Comparison of ENCODE assay signal across 8 cellular contexts in the genomic region with DNA sequence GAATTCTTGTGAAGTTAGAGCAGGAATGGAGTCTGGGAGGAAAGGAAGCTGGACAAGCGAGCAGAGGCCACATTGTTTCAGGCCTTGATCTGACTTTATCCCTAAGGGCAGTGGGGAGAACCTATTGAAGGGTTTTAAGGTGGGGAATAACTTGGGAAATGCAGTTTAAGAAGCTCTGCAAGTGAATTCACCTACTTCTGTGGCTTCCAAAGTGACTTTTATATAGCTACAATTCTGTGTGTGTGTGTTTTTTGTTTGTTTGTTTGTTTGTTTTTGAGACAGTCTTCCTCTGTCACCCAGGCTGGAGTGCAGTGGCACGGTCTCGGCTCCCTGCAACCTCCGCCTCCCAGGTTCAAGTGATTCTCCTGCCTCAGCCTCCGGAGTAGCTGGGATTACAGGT. TPM values are rescaled to one million over a fixed set of nuclear protein-coding genes. Genes with fewer than 3 reads are reported as not detected.
A peak's percentile ranks its signal among the peaks of the same experiment; 100 is the strongest.
DNase-seq lines count a peak whose midpoint lies in the region; ATAC-seq, FAIRE-seq and TF ChIP-seq lines count a peak whose summit lies in the region.
"Not testable (repeated sequence)": the region's sequence is repeated elsewhere in the genome, so short reads cannot be mapped to it uniquely, and the experiment has no call there.

No MANE protein-coding gene starts in this region.

- WGBS in A549 (ENCODE audit: missing lambda C conversion rate), result 96% methylated on average over 5 of the region's 5 CpGs
- 84 to 92% (median 87%) methylated on average over 5 of the region's 5 CpGs for WGBS in small intestine, 3 donors

- not testable (repeated sequence) for FAIRE-seq in A549 (lab: Jason Lieb, UNC); small intestine (lab: Jason Lieb, UNC)

- POLR2A ChIA-PET in A549 (lab: Yijun Ruan, JAX), result interaction anchor here (0.6 to 4.1 kb wide), 3 partner anchors 11 to 458 kb away, joined by 4 to 57 read pairs (median 8); a partner anchor contains a TSS
- POLR2A ChIA-PET in PC-9 (lab: Charles Lee; ENCODE audit: unreplicated experiment), result interaction anchor here (0.7 kb wide), 1 partner anchor 21 kb away, joined by 8 read pairs; no protein-coding TSS in a partner anchor
- POLR2A ChIA-PET in naive thymus-derived CD4-positive, alpha-beta T cell (lab: Charles Lee), result interaction anchor here (0.9 to 10.4 kb wide), 4 partner anchors 10 to 20 kb away, joined by 4 to 247 read pairs (median 68); a partner anchor contains a TSS

- not testable (repeated sequence) for H3K27me3 ChIP-seq in GM23338 (ENCODE audit: insufficient read depth); PC-9 (ENCODE audit: insufficient read depth, low read depth); naive thymus-derived CD4-positive, alpha-beta T cell (ENCODE audit: control insufficient read depth in 2 of 2, insufficient read depth in 2 of 2, low read length in 2 of 2); small intestine (ENCODE audit: control insufficient read depth in 2 of 2, insufficient read depth in 2 of 2, low read length in 2 of 2)

- ATAC-seq in A549; GM23338; activated T-helper 17 cell treated with anti-CD3 and anti-CD28 coated beads, Interleukin-2, amount 50 U/mL, for 72 hours (replicated peaks); naive thymus-derived CD4-positive, alpha-beta T cell: not testable (repeated sequence)

- not testable (repeated sequence) for DNase-seq in A549 (ENCODE audit: low read depth in 1 of 2, low spot score in 1 of 2); GM23338 (ENCODE audit: low spot score); PC-9; choroid plexus epithelial cell (ENCODE audit: low read depth); glutamatergic neuron; naive thymus-derived CD4-positive, alpha-beta T cell; small intestine

- not testable (repeated sequence) for TF ChIP-seq EP300 in A549 (IDR thresholded peaks at IDR 0.05)

- H3K4me3 Mint-ChIP-seq in GM23338 (peak overlapping the region; percentile 98), glutamatergic neuron (ENCODE audit: unreplicated experiment) (peak overlapping the region; percentile 96)
- H3K4me3 Mint-ChIP-seq in activated T-helper 17 cell treated with anti-CD3 and anti-CD28 coated beads, Interleukin-2, amount 50 U/mL, for 72 hours, result peak overlapping the region; percentile 94
- peak overlapping the region; percentile 94 to 100 (median 98) for H3K4me3 Mint-ChIP-seq in naive thymus-derived CD4-positive, alpha-beta T cell

- peak overlapping the region; percentile 100; the same call in 1 of the 3 replicates for H3K4me3 ChIP-seq in A549
- H3K4me3 ChIP-seq in GM23338, result peak overlapping the region; percentile 99
- H3K4me3 ChIP-seq in PC-9; naive thymus-derived CD4-positive, alpha-beta T cell (ENCODE audit: low read length): not testable (repeated sequence)
- H3K4me3 ChIP-seq in choroid plexus epithelial cell (ENCODE audit: low read depth, low read length), result peak overlapping the region; percentile 90
- H3K4me3 ChIP-seq in small intestine (ENCODE audit: low read depth in 1 of 2, low read length in 2 of 2), result peak overlapping the region in 1 of 2 donors; percentile 72

- peak overlapping the region; percentile 79; the same call in 1 of the 2 replicates for H3K27ac Mint-ChIP-seq in GM23338
- H3K27ac Mint-ChIP-seq in activated T-helper 17 cell treated with anti-CD3 and anti-CD28 coated beads, Interleukin-2, amount 50 U/mL, for 72 hours, result peak overlapping the region; percentile 97
- H3K27ac Mint-ChIP-seq in glutamatergic neuron (ENCODE audit: unreplicated experiment), result peak overlapping the region; percentile 79
- H3K27ac Mint-ChIP-seq in naive thymus-derived CD4-positive, alpha-beta T cell, result peak overlapping the region; percentile 88 to 100 (median 98)

- H3K9me2 ChIP-seq in GM23338 (ENCODE audit: insufficient read depth); PC-9 (ENCODE audit: insufficient read depth): not testable (repeated sequence)

- TSS peak; percentile 36 for BruUV-seq in PC-9 (replicated peaks; lab: Mats Ljungman, UMichigan)

- CTCF ChIA-PET in A549 (lab: Yijun Ruan, JAX) (interaction anchor here (1.1 to 30.1 kb wide), 3 partner anchors 10 to 27 kb away, joined by 4 to 385 read pairs (median 65); a partner anchor contains a TSS), PC-9 (lab: Charles Lee) (interaction anchor here (0.7 to 1.0 kb wide), 2 partner anchors 9 to 21 kb away, joined by 3 to 8 read pairs; no protein-coding TSS in a partner anchor)
- CTCF ChIA-PET in naive thymus-derived CD4-positive, alpha-beta T cell (lab: Charles Lee), result interaction anchor here (0.6 to 2.0 kb wide), 4 partner anchors 13 to 272 kb away, joined by 3 to 13 read pairs (median 8); a partner anchor contains a TSS

- peaks cover 15% of the 10 kb centered on the region for H3K4me1 Mint-ChIP-seq in GM23338
- peaks cover 15% of the 10 kb centered on the region for H3K4me1 Mint-ChIP-seq in activated T-helper 17 cell treated with anti-CD3 and anti-CD28 coated beads, Interleukin-2, amount 50 U/mL, for 72 hours
- not testable (repeated sequence) for H3K4me1 Mint-ChIP-seq in glutamatergic neuron (ENCODE audit: low read depth, unreplicated experiment)
- peaks cover 14 to 36% (median 31%) of the 10 kb centered on the region in 7 donors for H3K4me1 Mint-ChIP-seq in naive thymus-derived CD4-positive, alpha-beta T cell

- peaks cover 32% of the 10 kb centered on the region for H3K36me3 Mint-ChIP-seq in GM23338 (ENCODE audit: low read depth)
- H3K36me3 Mint-ChIP-seq in activated T-helper 17 cell treated with anti-CD3 and anti-CD28 coated beads, Interleukin-2, amount 50 U/mL, for 72 hours (ENCODE audit: low read depth), result peaks cover 60% of the 10 kb centered on the region
- H3K36me3 Mint-ChIP-seq in glutamatergic neuron (ENCODE audit: unreplicated experiment); naive thymus-derived CD4-positive, alpha-beta T cell: not testable (repeated sequence)

- not testable (repeated sequence) for H3K9me3 ChIP-seq in A549; PC-9 (ENCODE audit: insufficient read depth, low read depth); naive thymus-derived CD4-positive, alpha-beta T cell (ENCODE audit: control insufficient read depth in 2 of 3, low read length in 3 of 3); small intestine (ENCODE audit: control insufficient read depth, low read depth)

- TF ChIP-seq POLR2A in A549 (IDR thresholded peaks at IDR 0.05; ENCODE audit: low read length), result not testable (repeated sequence)

- peaks cover 34% of the 10 kb centered on the region for H4K20me1 ChIP-seq in GM23338 (replicated peaks; ENCODE audit: insufficient read depth)
- H4K20me1 ChIP-seq in PC-9 (ENCODE audit: insufficient read depth), result peaks cover 29% of the 10 kb centered on the region

- not testable (repeated sequence) for TF ChIP-seq RAD21 in A549 (conservative IDR thresholded peaks at IDR 0.05 in 1 of 2, IDR thresholded peaks at IDR 0.05 in 1 of 2)

- not testable (repeated sequence) for TF ChIP-seq CTCF in A549 (IDR thresholded peaks at IDR 0.05); GM23338 (conservative IDR thresholded peaks at IDR 0.05; ENCODE audit: low read depth in 2 of 2); PC-9 (conservative IDR thresholded peaks at IDR 0.05); choroid plexus epithelial cell (conservative IDR thresholded peaks at IDR 0.05; ENCODE audit: low read depth, low read length); glutamatergic neuron (IDR thresholded peaks at IDR 0.05; ENCODE audit: partially characterized antibody, unreplicated experiment)

- H3K79me2 ChIP-seq in GM23338 (replicated peaks; ENCODE audit: insufficient read depth) (peaks cover 55% of the 10 kb centered on the region), PC-9 (ENCODE audit: low read depth) (peaks cover 27% of the 10 kb centered on the region)

- peaks cover 16% of the 10 kb centered on the region for H3K27me3 Mint-ChIP-seq in GM23338 (ENCODE audit: insufficient read depth, low read depth, poor library complexity)
- not testable (repeated sequence) for H3K27me3 Mint-ChIP-seq in activated T-helper 17 cell treated with anti-CD3 and anti-CD28 coated beads, Interleukin-2, amount 50 U/mL, for 72 hours; glutamatergic neuron (ENCODE audit: unreplicated experiment); naive thymus-derived CD4-positive, alpha-beta T cell

- H3K9me3 Mint-ChIP-seq in GM23338; activated T-helper 17 cell treated with anti-CD3 and anti-CD28 coated beads, Interleukin-2, amount 50 U/mL, for 72 hours; glutamatergic neuron (ENCODE audit: unreplicated experiment); naive thymus-derived CD4-positive, alpha-beta T cell: not testable (repeated sequence)

- H3K4me1 ChIP-seq in A549, result peaks cover 21% of the 10 kb centered on the region; the same call in 2 of the 3 replicates
- not testable (repeated sequence) for H3K4me1 ChIP-seq in GM23338 (ENCODE audit: insufficient read depth); PC-9 (replicated peaks; ENCODE audit: insufficient read depth); small intestine (ENCODE audit: control insufficient read depth in 2 of 2, insufficient read depth in 1 of 2, low read depth in 1 of 2, low read length in 1 of 2)
- peaks cover 8 to 16% of the 10 kb centered on the region in 2 donors for H3K4me1 ChIP-seq in naive thymus-derived CD4-positive, alpha-beta T cell (ENCODE audit: control insufficient read depth in 2 of 2, insufficient read depth in 2 of 2, low read length in 2 of 2)

- peak overlapping the region in 1 of 2 experiments; percentile 98; a peak in 1 of 6 replicates for H3K27ac ChIP-seq in A549
- H3K27ac ChIP-seq in GM23338 (ENCODE audit: low read depth), result peak overlapping the region; percentile 69; the same call in 1 of the 2 replicates
- H3K27ac ChIP-seq in PC-9, result not testable (repeated sequence)
- peak overlapping the region; percentile 90 for H3K27ac ChIP-seq in naive thymus-derived CD4-positive, alpha-beta T cell (ENCODE audit: low read depth, low read length)
- peak overlapping the region; percentile 46 to 53 for H3K27ac ChIP-seq in small intestine (ENCODE audit: low read depth in 1 of 2, low read length in 1 of 2)

- H3K4me2 ChIP-seq in A549 (peak overlapping the region; percentile 99), GM23338 (peak overlapping the region; percentile 95), PC-9 (peak overlapping the region; percentile 84)

- H2AFZ ChIP-seq in GM23338, PC-9: not testable (repeated sequence)

- intact Hi-C loops in PC-9 (cut with micrococcal nuclease; ENCODE audit: unreplicated experiment), result loop anchor here (10.0 kb wide), 1 partner anchor 564 kb away; a partner anchor contains a TSS
- intact Hi-C loops in naive thymus-derived CD4-positive, alpha-beta T cell (cut with micrococcal nuclease), result loop anchor here (5.0 to 10.0 kb wide), 4 partner anchors 91 to 564 kb away; a partner anchor contains a TSS

- not testable (repeated sequence) for H3K36me3 ChIP-seq in GM23338 (ENCODE audit: insufficient read depth); PC-9 (ENCODE audit: low read depth); small intestine (ENCODE audit: control insufficient read depth in 2 of 2, insufficient read depth in 2 of 2, low read length in 2 of 2)
- H3K36me3 ChIP-seq in naive thymus-derived CD4-positive, alpha-beta T cell (ENCODE audit: control insufficient read depth in 2 of 3, insufficient read depth in 3 of 3, low read length in 3 of 3), result peaks cover 0 to 29% (median 5%) of the 10 kb centered on the region in 3 experiments

- H3F3A ChIP-seq in GM23338 (replicated peaks; ENCODE audit: low read depth); PC-9 (ENCODE audit: insufficient read depth, low read depth): not testable (repeated sequence)

RNA-seq across cellular contexts. Expression of a gene that starts 1.4 kb away (rescaled TPM):
- 64.2 and 80.5 TPM in 2 replicates for polyA plus RNA-seq in A549 (2011; rRNA removed)
- 105 and 126 TPM in 2 replicates for polyA plus RNA-seq in A549 (2012; cell fraction: cytosol; rRNA removed)
- 629 and 659 TPM in 2 replicates for polyA plus RNA-seq in A549 (2012; cell fraction: nucleus; rRNA removed)
- polyA plus RNA-seq in A549 (2017; fragmentation: RNase III; extraction: RNeasy Plus Mini Kit Qiagen cat#74134 plus additional on column Dnase treatment), result 97.6 to 106 TPM (median 99.6 TPM) in 3 replicates
- 96.2 and 100 TPM in 2 replicates for polyA minus RNA-seq in A549 (2011; rRNA and poly(A)+ RNA removed)
- 151 and 156 TPM in 2 replicates for total RNA-seq in GM23338 (2014; rRNA removed; shearing (Covaris generic))
- 76.5 and 83.7 TPM in 2 replicates for polyA plus RNA-seq in GM23338 (2016; fragmentation: Nextera tagmentation; extraction: Ambion mirVana)
- 157 and 159 TPM in 2 replicates for total RNA-seq in PC-9 (2021)
- 100 to 1,000 TPM; 154 to 208 TPM for total RNA-seq in activated T-helper 17 cell treated with anti-CD3 and anti-CD28 coated beads, Interleukin-2, amount 50 U/mL, for 72 hours
- total RNA-seq in glutamatergic neuron (ENCODE audit: unreplicated experiment), result 236 TPM
- 100 to 1,000 TPM; 170 to 335 (median 204) TPM for total RNA-seq in naive thymus-derived CD4-positive, alpha-beta T cell
- 100 to 1,000 TPM; 147 to 152 TPM for polyA plus RNA-seq in naive thymus-derived CD4-positive, alpha-beta T cell
- polyA plus RNA-seq in small intestine, result 100 to 1,000 TPM in 2 of 3 donors, 10 to 100 TPM in 1; 98.5 to 154 (median 137) TPM

RNA-seq across cellular contexts. Expression of a gene that starts 9.8 kb away (rescaled TPM):
- polyA plus RNA-seq in A549 (2011; rRNA removed), result 35.8 and 47.1 TPM in 2 replicates
- 41.1 and 49.9 TPM in 2 replicates for polyA plus RNA-seq in A549 (2012; cell fraction: cytosol; rRNA removed)
- 126 and 127 TPM in 2 replicates for polyA plus RNA-seq in A549 (2012; cell fraction: nucleus; rRNA removed)
- 20.1 to 21.4 TPM (median 20.5 TPM) in 3 replicates for polyA plus RNA-seq in A549 (2017; fragmentation: RNase III; extraction: RNeasy Plus Mini Kit Qiagen cat#74134 plus additional on column Dnase treatment)
- 60.7 and 76.0 TPM in 2 replicates for polyA minus RNA-seq in A549 (2011; rRNA and poly(A)+ RNA removed)
- total RNA-seq in GM23338 (2014; rRNA removed; shearing (Covaris generic)), result 38.0 and 57.7 TPM in 2 replicates
- polyA plus RNA-seq in GM23338 (2016; fragmentation: Nextera tagmentation; extraction: Ambion mirVana), result 31.0 and 31.3 TPM in 2 replicates
- 27.7 and 35.9 TPM in 2 replicates for total RNA-seq in PC-9 (2021)
- 10 to 100 TPM; 20.9 to 21.2 TPM for total RNA-seq in activated T-helper 17 cell treated with anti-CD3 and anti-CD28 coated beads, Interleukin-2, amount 50 U/mL, for 72 hours
- 26.3 TPM for total RNA-seq in glutamatergic neuron (ENCODE audit: unreplicated experiment)
- 10 to 100 TPM; 18.9 to 28.6 (median 24.1) TPM for total RNA-seq in naive thymus-derived CD4-positive, alpha-beta T cell
- 10 to 100 TPM; 24.2 to 24.6 TPM for polyA plus RNA-seq in naive thymus-derived CD4-positive, alpha-beta T cell
- 10 to 100 TPM; 22.0 to 23.7 (median 22.7) TPM for polyA plus RNA-seq in small intestine

RNA-seq across cellular contexts. Expression of a gene that starts 13.3 kb away (rescaled TPM):
- polyA plus RNA-seq in A549 (2011; rRNA removed) (44.3 and 46.5 TPM in 2 replicates), A549 (2017; fragmentation: RNase III; extraction: RNeasy Plus Mini Kit Qiagen cat#74134 plus additional on column Dnase treatment) (68.1 to 76.9 TPM (median 71.4 TPM) in 3 replicates), GM23338 (2016; fragmentation: Nextera tagmentation; extraction: Ambion mirVana) (118 and 122 TPM in 2 replicates), small intestine (10 to 100 TPM; 56.8 to 82.4 (median 75.4) TPM)
- polyA plus RNA-seq in A549 (2012; cell fraction: cytosol; rRNA removed), result 117 and 142 TPM in 2 replicates
- 75.9 and 117 TPM in 2 replicates for polyA plus RNA-seq in A549 (2012; cell fraction: nucleus; rRNA removed)
- 52.6 and 55.7 TPM in 2 replicates for polyA minus RNA-seq in A549 (2011; rRNA and poly(A)+ RNA removed)
- 32.3 and 49.9 TPM in 2 replicates for total RNA-seq in GM23338 (2014; rRNA removed; shearing (Covaris generic))
- total RNA-seq in PC-9 (2021) (32.9 and 38.8 TPM in 2 replicates), glutamatergic neuron (ENCODE audit: unreplicated experiment) (50.6 TPM)
- 10 to 100 TPM; 40.6 to 56.7 TPM for total RNA-seq in activated T-helper 17 cell treated with anti-CD3 and anti-CD28 coated beads, Interleukin-2, amount 50 U/mL, for 72 hours
- total RNA-seq in naive thymus-derived CD4-positive, alpha-beta T cell, result 100 to 1,000 TPM in 1 of 5 experiments, 10 to 100 TPM in 4; 63.8 to 110 (median 89.3) TPM
- 100 to 1,000 TPM; 191 to 205 TPM for polyA plus RNA-seq in naive thymus-derived CD4-positive, alpha-beta T cell

RNA-seq across cellular contexts. Expression of a gene that starts 18.6 kb away (rescaled TPM):
- polyA plus RNA-seq in A549 (2011; rRNA removed) (16.4 and 18.9 TPM in 2 replicates), A549 (2017; fragmentation: RNase III; extraction: RNeasy Plus Mini Kit Qiagen cat#74134 plus additional on column Dnase treatment) (12.1 to 14.4 TPM (median 13.8 TPM) in 3 replicates), GM23338 (2016; fragmentation: Nextera tagmentation; extraction: Ambion mirVana) (15.9 and 17.9 TPM in 2 replicates), small intestine (10 to 100 TPM; 30.6 to 40.9 (median 38.4) TPM)
- polyA plus RNA-seq in A549 (2012; cell fraction: cytosol; rRNA removed), result 23.9 and 26.5 TPM in 2 replicates
- 77.9 and 98.6 TPM in 2 replicates for polyA plus RNA-seq in A549 (2012; cell fraction: nucleus; rRNA removed)
- 26.4 and 30.0 TPM in 2 replicates for polyA minus RNA-seq in A549 (2011; rRNA and poly(A)+ RNA removed)
- total RNA-seq in GM23338 (2014; rRNA removed; shearing (Covaris generic)), result 22.1 and 28.7 TPM in 2 replicates
- total RNA-seq in PC-9 (2021) (49.1 and 57.1 TPM in 2 replicates), glutamatergic neuron (ENCODE audit: unreplicated experiment) (18.4 TPM)
- 10 to 100 TPM; 32.2 to 44.9 TPM for total RNA-seq in activated T-helper 17 cell treated with anti-CD3 and anti-CD28 coated beads, Interleukin-2, amount 50 U/mL, for 72 hours
- 10 to 100 TPM; 37.9 to 74.7 (median 53.1) TPM for total RNA-seq in naive thymus-derived CD4-positive, alpha-beta T cell
- polyA plus RNA-seq in naive thymus-derived CD4-positive, alpha-beta T cell, result 10 to 100 TPM; 19.7 to 28.0 TPM

RNA-seq across cellular contexts. Expression of a gene that starts 20.6 kb away (rescaled TPM):
- polyA plus RNA-seq in A549 (2011; rRNA removed) (212 and 222 TPM in 2 replicates), A549 (2017; fragmentation: RNase III; extraction: RNeasy Plus Mini Kit Qiagen cat#74134 plus additional on column Dnase treatment) (175 to 203 TPM (median 177 TPM) in 3 replicates), GM23338 (2016; fragmentation: Nextera tagmentation; extraction: Ambion mirVana) (198 and 216 TPM in 2 replicates), small intestine (100 to 1,000 TPM in 1 of 3 donors, 10 to 100 TPM in 2; 47.2 to 219 (median 62.4) TPM)
- polyA plus RNA-seq in A549 (2012; cell fraction: cytosol; rRNA removed), result 207 and 237 TPM in 2 replicates
- 220 and 246 TPM in 2 replicates for polyA plus RNA-seq in A549 (2012; cell fraction: nucleus; rRNA removed)
- polyA minus RNA-seq in A549 (2011; rRNA and poly(A)+ RNA removed), result 336 and 390 TPM in 2 replicates
- 297 and 314 TPM in 2 replicates for total RNA-seq in GM23338 (2014; rRNA removed; shearing (Covaris generic))
- total RNA-seq in PC-9 (2021) (190 and 222 TPM in 2 replicates), glutamatergic neuron (ENCODE audit: unreplicated experiment) (100 TPM)
- total RNA-seq in activated T-helper 17 cell treated with anti-CD3 and anti-CD28 coated beads, Interleukin-2, amount 50 U/mL, for 72 hours, result 100 to 1,000 TPM; 460 to 479 TPM
- total RNA-seq in naive thymus-derived CD4-positive, alpha-beta T cell, result 100 to 1,000 TPM; 102 to 206 (median 121) TPM
- polyA plus RNA-seq in naive thymus-derived CD4-positive, alpha-beta T cell, result 100 to 1,000 TPM; 109 to 123 TPM
